1 cellular context compared by ENCODE assay signal in the genomic region with DNA sequence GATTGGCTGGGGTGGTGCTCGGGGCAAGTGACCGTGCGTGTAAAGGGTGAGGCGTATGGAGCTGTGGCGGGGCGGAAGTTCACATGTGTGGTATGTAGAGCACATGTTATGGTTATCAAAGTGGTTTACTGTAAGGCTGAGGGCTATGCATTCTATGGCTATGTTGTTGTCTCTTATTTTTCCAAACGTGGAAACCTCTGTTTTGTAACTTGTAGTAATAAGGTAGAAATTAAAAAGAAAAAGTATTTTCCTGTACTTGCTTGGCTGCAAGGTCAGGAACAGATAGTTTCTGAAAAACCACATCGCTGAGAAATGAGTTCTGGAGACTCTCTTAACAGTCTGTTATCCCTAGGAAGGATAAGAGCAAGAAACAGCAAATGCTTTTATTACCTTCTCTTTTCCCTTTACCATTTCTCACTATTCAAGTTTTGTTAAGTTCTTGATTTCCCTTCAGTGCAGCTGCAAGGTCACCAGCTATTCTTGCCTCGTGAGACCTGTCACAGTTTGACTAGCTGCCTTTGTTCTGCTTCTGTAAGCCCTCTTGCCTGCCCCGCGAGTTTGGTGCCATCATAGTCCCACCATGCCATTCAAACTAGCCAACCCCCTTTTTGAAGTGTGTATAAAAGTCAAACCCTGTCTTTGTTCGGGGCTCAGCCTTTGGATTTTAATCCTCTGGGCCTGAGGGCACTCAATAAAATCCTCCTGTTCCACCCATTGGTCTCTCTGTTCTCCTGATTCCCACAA.
TF ChIP-seq lines count a peak whose summit lies in the region.

No MANE protein-coding gene starts in this region.

TF ChIP-seq in GM12878, 131 proteins besides CTCF, POLR2A, EP300 and RAD21 (continued from another document and continues in another):
- peak; percentile 96 for TF ChIP-seq BMI1 (IDR thresholded peaks at IDR 0.05; ENCODE audit: borderline replicate concordance)
- TF ChIP-seq EZH2 (IDR thresholded peaks at IDR 0.05; ENCODE audit: borderline replicate concordance, control insufficient read depth, low read depth, low read length), result no peak
- TF ChIP-seq, protein P1, sequence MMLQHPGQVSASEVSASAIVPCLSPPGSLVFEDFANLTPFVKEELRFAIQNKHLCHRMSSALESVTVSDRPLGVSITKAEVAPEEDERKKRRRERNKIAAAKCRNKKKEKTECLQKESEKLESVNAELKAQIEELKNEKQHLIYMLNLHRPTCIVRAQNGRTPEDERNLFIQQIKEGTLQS (IDR thresholded peaks at IDR 0.05; ENCODE audit: borderline replicate concordance, extremely low read depth, low read depth, low read length), result no peak
- no peak for TF ChIP-seq ZNF622 (IDR thresholded peaks at IDR 0.05)
- peak; percentile 99 for TF ChIP-seq BACH1 (IDR thresholded peaks at IDR 0.05; ENCODE audit: borderline replicate concordance)
- TF ChIP-seq CEBPB (IDR thresholded peaks at IDR 0.05; ENCODE audit: borderline replicate concordance in 1 of 2, low read depth in 2 of 2, low read length in 2 of 2), result peak in 1 of 2 experiments; percentile 90; a peak in 2 of 4 replicates
- TF ChIP-seq MXI1 (IDR thresholded peaks at IDR 0.05; ENCODE audit: low read depth, low read length), result peak; percentile 89; the same call in 1 of the 2 replicates
- peak; percentile 60 for TF ChIP-seq TCF7 (IDR thresholded peaks at IDR 0.05; ENCODE audit: borderline replicate concordance)
- 0 out of 2 replicates have a peak, but pooled peaks have one; percentile 28 for TF ChIP-seq ZNF24 (IDR thresholded peaks at IDR 0.05)
- TF ChIP-seq PBX3 (IDR thresholded peaks at IDR 0.05; ENCODE audit: insufficient replicate concordance, low read depth, low read length), result peak; percentile 56
- TF ChIP-seq ZNF217 (IDR thresholded peaks at IDR 0.05), result no peak
- peak; percentile 77 for TF ChIP-seq FOXK2 (IDR thresholded peaks at IDR 0.05)
- TF ChIP-seq PAX5 (IDR thresholded peaks at IDR 0.05; ENCODE audit: borderline replicate concordance, low read depth, low read length), result peak; percentile 53; the same call in 1 of the 2 replicates
- TF ChIP-seq NFXL1 (IDR thresholded peaks at IDR 0.05; ENCODE audit: borderline replicate concordance), result no peak
- peak; percentile 94; the same call in 1 of the 2 replicates for TF ChIP-seq TCF3 (IDR thresholded peaks at IDR 0.05; ENCODE audit: borderline replicate concordance, insufficient read depth, low read depth, low read length)
- TF ChIP-seq, protein P2, sequence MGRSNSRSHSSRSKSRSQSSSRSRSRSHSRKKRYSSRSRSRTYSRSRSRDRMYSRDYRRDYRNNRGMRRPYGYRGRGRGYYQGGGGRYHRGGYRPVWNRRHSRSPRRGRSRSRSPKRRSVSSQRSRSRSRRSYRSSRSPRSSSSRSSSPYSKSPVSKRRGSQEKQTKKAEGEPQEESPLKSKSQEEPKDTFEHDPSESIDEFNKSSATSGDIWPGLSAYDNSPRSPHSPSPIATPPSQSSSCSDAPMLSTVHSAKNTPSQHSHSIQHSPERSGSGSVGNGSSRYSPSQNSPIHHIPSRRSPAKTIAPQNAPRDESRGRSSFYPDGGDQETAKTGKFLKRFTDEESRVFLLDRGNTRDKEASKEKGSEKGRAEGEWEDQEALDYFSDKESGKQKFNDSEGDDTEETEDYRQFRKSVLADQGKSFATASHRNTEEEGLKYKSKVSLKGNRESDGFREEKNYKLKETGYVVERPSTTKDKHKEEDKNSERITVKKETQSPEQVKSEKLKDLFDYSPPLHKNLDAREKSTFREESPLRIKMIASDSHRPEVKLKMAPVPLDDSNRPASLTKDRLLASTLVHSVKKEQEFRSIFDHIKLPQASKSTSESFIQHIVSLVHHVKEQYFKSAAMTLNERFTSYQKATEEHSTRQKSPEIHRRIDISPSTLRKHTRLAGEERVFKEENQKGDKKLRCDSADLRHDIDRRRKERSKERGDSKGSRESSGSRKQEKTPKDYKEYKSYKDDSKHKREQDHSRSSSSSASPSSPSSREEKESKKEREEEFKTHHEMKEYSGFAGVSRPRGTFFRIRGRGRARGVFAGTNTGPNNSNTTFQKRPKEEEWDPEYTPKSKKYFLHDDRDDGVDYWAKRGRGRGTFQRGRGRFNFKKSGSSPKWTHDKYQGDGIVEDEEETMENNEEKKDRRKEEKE (IDR thresholded peaks at IDR 0.05), result no peak
- peak; percentile 93; the same call in 1 of the 2 replicates for TF ChIP-seq RUNX3 (IDR thresholded peaks at IDR 0.05; ENCODE audit: low read length)
- peak; percentile 75 for TF ChIP-seq IKZF1 (conservative IDR thresholded peaks at IDR 0.05)
- TF ChIP-seq NR2C2 (IDR thresholded peaks at IDR 0.05; ENCODE audit: borderline replicate concordance, control insufficient read depth, insufficient read length, low read depth), result no peak
- TF ChIP-seq MYB (IDR thresholded peaks at IDR 0.05; ENCODE audit: borderline replicate concordance, low read depth, low read length), result no peak; the same call in none of the 2 replicates
- TF ChIP-seq EED (IDR thresholded peaks at IDR 0.05; ENCODE audit: low read depth), result peak; percentile 76
- TF ChIP-seq CBFB (IDR thresholded peaks at IDR 0.05; ENCODE audit: low read depth), result peak; percentile 100
- peak; percentile 86 for TF ChIP-seq ATF7 (IDR thresholded peaks at IDR 0.05; ENCODE audit: low read depth)
- peak; percentile 100 for TF ChIP-seq ZBED1 (IDR thresholded peaks at IDR 0.05; ENCODE audit: borderline replicate concordance)
- TF ChIP-seq, protein P3, sequence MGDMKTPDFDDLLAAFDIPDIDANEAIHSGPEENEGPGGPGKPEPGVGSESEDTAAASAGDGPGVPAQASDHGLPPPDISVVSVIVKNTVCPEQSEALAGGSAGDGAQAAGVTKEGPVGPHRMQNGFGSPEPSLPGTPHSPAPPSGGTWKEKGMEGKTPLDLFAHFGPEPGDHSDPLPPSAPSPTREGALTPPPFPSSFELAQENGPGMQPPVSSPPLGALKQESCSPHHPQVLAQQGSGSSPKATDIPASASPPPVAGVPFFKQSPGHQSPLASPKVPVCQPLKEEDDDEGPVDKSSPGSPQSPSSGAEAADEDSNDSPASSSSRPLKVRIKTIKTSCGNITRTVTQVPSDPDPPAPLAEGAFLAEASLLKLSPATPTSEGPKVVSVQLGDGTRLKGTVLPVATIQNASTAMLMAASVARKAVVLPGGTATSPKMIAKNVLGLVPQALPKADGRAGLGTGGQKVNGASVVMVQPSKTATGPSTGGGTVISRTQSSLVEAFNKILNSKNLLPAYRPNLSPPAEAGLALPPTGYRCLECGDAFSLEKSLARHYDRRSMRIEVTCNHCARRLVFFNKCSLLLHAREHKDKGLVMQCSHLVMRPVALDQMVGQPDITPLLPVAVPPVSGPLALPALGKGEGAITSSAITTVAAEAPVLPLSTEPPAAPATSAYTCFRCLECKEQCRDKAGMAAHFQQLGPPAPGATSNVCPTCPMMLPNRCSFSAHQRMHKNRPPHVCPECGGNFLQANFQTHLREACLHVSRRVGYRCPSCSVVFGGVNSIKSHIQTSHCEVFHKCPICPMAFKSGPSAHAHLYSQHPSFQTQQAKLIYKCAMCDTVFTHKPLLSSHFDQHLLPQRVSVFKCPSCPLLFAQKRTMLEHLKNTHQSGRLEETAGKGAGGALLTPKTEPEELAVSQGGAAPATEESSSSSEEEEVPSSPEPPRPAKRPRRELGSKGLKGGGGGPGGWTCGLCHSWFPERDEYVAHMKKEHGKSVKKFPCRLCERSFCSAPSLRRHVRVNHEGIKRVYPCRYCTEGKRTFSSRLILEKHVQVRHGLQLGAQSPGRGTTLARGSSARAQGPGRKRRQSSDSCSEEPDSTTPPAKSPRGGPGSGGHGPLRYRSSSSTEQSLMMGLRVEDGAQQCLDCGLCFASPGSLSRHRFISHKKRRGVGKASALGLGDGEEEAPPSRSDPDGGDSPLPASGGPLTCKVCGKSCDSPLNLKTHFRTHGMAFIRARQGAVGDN (IDR thresholded peaks at IDR 0.05), result peak; percentile 97
- peak; percentile 70 for TF ChIP-seq BCL11A (IDR thresholded peaks at IDR 0.05; ENCODE audit: low read depth, low read length)
- peak; percentile 96 for TF ChIP-seq NBN (IDR thresholded peaks at IDR 0.05)
- TF ChIP-seq SMAD5 (IDR thresholded peaks at IDR 0.05; ENCODE audit: low read depth), result peak; percentile 100
- peak; percentile 58; the same call in 1 of the 2 replicates for TF ChIP-seq HCFC1 (IDR thresholded peaks at IDR 0.05; ENCODE audit: low read length)
- TF ChIP-seq KDM1A (IDR thresholded peaks at IDR 0.05; ENCODE audit: borderline replicate concordance), result no peak
- peak; percentile 67 for TF ChIP-seq MLLT1 (IDR thresholded peaks at IDR 0.05)
- peak; percentile 58 to 74 for TF ChIP-seq EGR1 (IDR thresholded peaks at IDR 0.05; ENCODE audit: borderline replicate concordance in 1 of 2, low read depth in 2 of 2, low read length in 2 of 2)
- TF ChIP-seq RELA (IDR thresholded peaks at IDR 0.05; ENCODE audit: borderline replicate concordance, partially characterized antibody), result peak; percentile 24
- TF ChIP-seq ASH2L (IDR thresholded peaks at IDR 0.05; ENCODE audit: borderline replicate concordance, low read depth), result no peak
- TF ChIP-seq, protein P4, sequence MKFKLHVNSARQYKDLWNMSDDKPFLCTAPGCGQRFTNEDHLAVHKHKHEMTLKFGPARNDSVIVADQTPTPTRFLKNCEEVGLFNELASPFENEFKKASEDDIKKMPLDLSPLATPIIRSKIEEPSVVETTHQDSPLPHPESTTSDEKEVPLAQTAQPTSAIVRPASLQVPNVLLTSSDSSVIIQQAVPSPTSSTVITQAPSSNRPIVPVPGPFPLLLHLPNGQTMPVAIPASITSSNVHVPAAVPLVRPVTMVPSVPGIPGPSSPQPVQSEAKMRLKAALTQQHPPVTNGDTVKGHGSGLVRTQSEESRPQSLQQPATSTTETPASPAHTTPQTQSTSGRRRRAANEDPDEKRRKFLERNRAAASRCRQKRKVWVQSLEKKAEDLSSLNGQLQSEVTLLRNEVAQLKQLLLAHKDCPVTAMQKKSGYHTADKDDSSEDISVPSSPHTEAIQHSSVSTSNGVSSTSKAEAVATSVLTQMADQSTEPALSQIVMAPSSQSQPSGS (IDR thresholded peaks at IDR 0.05; ENCODE audit: low read length), result peak; percentile 98
- TF ChIP-seq HDAC6 (IDR thresholded peaks at IDR 0.05; ENCODE audit: unreplicated experiment), result peak; percentile 80
- peak in 1 of 2 experiments; percentile 50; a peak in 1 of 4 replicates for TF ChIP-seq BHLHE40 (IDR thresholded peaks at IDR 0.05; ENCODE audit: borderline replicate concordance in 1 of 2, low read depth in 2 of 2, low read length in 1 of 2)
- TF ChIP-seq YY1 (IDR thresholded peaks at IDR 0.05; ENCODE audit: low read depth, low read length), result peak; percentile 77
- no peak for TF ChIP-seq MYC (IDR thresholded peaks at IDR 0.05; ENCODE audit: insufficient read depth, insufficient read length, insufficient replicate concordance, low read length, severe bottlenecking)
- 0 out of 2 replicates have a peak, but pooled peaks have one; percentile 8 for TF ChIP-seq ESRRA (IDR thresholded peaks at IDR 0.05; ENCODE audit: low read length)
- peak; percentile 28 for TF ChIP-seq MEF2B (IDR thresholded peaks at IDR 0.05; ENCODE audit: partially characterized antibody, poor library complexity, severe bottlenecking)
- TF ChIP-seq RELB (IDR thresholded peaks at IDR 0.05; ENCODE audit: low read depth), result peak; percentile 34; the same call in 1 of the 2 replicates
- TF ChIP-seq POU2F2 (IDR thresholded peaks at IDR 0.05; ENCODE audit: borderline replicate concordance, low read depth, low read length), result peak; percentile 99; the same call in 2 of the 3 replicates
- TF ChIP-seq SMARCA5 (IDR thresholded peaks at IDR 0.05), result 0 out of 2 replicates have a peak, but pooled peaks have one; percentile 61
- TF ChIP-seq GATAD2B (conservative IDR thresholded peaks at IDR 0.05; ENCODE audit: low read depth), result no peak
- TF ChIP-seq HSF1 (IDR thresholded peaks at IDR 0.05; ENCODE audit: low read depth, low read length), result 0 out of 2 replicates have a peak, but pooled peaks have one; percentile 49
- peak; percentile 53; the same call in 1 of the 2 replicates for TF ChIP-seq JUNB (IDR thresholded peaks at IDR 0.05)
- peak; percentile 81 to 82 for TF ChIP-seq IKZF2 (IDR thresholded peaks at IDR 0.05)
